In genomic region chrX:103655230-103656000, GRCh38 we compare ENCODE assay signal across 11 cellular contexts. TPM values are rescaled to one million over a fixed set of nuclear protein-coding genes. Genes with fewer than 3 reads are reported as not detected.
"Had no signal": no experiment of that assay in that cellular context is flagged by ENCODE, and none has a peak within 500 bp of the region (broad histone marks: within the 10 kb centered on the region; RNA-seq: fewer than 3 reads in every experiment).

No MANE protein-coding gene starts in this region.

RNA-seq across cellular contexts. Expression of gene TMEM31, which starts 55.3 kb away (rescaled TPM):
- total RNA-seq: aorta; chondrocyte; esophagus muscularis mucosa; gastrocnemius medialis; left ventricle myocardium inferior; mesenteric fat pad; subcutaneous adipose tissue; T-helper 2 cell treated with Interferon-gamma antibody and Interleukin-4, amounts not matched to agents 100 ng/mL and 5 ng/mL, for 36 hours; thoracic aorta had no signal
- polyA plus RNA-seq: adipose tissue, aorta, small intestine had no signal
